In the genomic region with DNA sequence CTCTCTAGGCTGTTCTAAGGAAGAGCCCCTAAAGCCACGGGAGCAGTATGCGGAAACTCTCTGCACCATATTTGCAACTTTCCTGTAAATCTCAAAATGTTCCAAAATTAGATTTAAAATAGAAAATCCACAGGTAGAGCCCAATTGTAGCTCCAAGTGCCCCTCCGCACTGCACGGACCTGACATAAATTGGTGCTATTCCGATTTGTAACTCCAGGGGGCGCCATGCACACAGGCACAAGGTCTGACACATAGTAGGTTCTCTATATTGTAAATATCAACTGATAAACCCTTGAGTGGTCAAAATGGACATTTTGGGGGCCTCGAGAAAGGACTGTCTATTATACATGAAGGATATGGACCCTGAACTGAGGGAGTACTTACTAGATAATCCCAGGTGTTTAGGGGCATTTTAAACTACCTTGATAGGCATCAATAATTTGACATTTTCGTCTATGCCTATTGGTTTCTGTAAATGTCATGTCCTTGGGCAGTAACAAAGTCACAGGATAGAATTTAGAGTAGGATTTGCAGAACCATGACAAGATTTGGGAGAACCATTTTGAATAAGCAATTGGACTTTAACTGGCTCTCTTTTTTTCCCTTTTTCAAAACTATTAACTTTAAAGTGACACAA, we compare ENCODE assay signal across 8 cellular contexts. TPM values are rescaled to one million over a fixed set of nuclear protein-coding genes. Genes with fewer than 3 reads are reported as not detected.
A peak's percentile ranks its signal among the peaks of the same experiment; 100 is the strongest.
DNase-seq lines count a peak whose midpoint lies in the region; ATAC-seq and TF ChIP-seq lines count a peak whose summit lies in the region.

No MANE protein-coding gene starts in this region.

- POLR2A ChIA-PET in HCT116 (lab: Charles Lee) = no interaction called here

- no peak for TF ChIP-seq POLR2A in HCT116 (IDR thresholded peaks at IDR 0.05; ENCODE audit: borderline replicate concordance, extremely low read depth, insufficient read depth, insufficient read length)

- H3K9me3 ChIP-seq in HCT116 (ENCODE audit: control insufficient read depth in 1 of 2, insufficient read depth in 1 of 2, low read depth in 1 of 2, low read length in 2 of 2) = no peaks in the 10 kb centered on the region

- H3K4me2 ChIP-seq in HCT116 (ENCODE audit: low read length) = no peak overlapping the region

- RAD21 ChIA-PET in HCT116 (lab: Charles Lee; ENCODE audit: low non-redundant PET in 1 of 2, low total read pairs in 2 of 2, uncharacterized antibody in 2 of 2, unreplicated experiment in 2 of 2) = interaction anchor here in 1 of 2 experiments (0.7 kb wide), 1 partner anchor 95 kb away, joined by 3 read pairs; no protein-coding TSS in a partner anchor

- no peak overlapping the region for H3K9ac ChIP-seq in HCT116 (ENCODE audit: low read length)

- TF ChIP-seq CTCF in HCT116 (IDR thresholded peaks at IDR 0.05 in 2 of 3, conservative IDR thresholded peaks at IDR 0.05 in 1 of 3; ENCODE audit: borderline replicate concordance in 1 of 3, insufficient read depth in 1 of 3, low read depth in 2 of 3, low read length in 2 of 3) = peak; percentile 70 to 99 (median 90)
- TF ChIP-seq CTCF in WI38 (IDR thresholded peaks at IDR 0.05; ENCODE audit: low read depth, low read length) = peak; percentile 86

- H3K4me1 ChIP-seq in HCT116 (ENCODE audit: control insufficient read depth in 1 of 2, insufficient read depth in 2 of 2, low read length in 2 of 2) = no peaks in the 10 kb centered on the region

- TF ChIP-seq RAD21 in HCT116 (IDR thresholded peaks at IDR 0.05; ENCODE audit: low read depth) = peak; percentile 74

- intact Hi-C loops in HCT116 (cut with micrococcal nuclease) = loop anchor here (2.0 to 10.0 kb wide), 4 partner anchors 96 to 1202 kb away; partner anchors contain the start of gene RAD51D

- H4K20me1 ChIP-seq in HCT116 (ENCODE audit: insufficient read depth) = no peaks in the 10 kb centered on the region

- H3K36me3 ChIP-seq in HCT116 (ENCODE audit: control insufficient read depth in 1 of 2, insufficient read depth in 2 of 2, low read length in 2 of 2) = no peaks in the 10 kb centered on the region

- CTCF ChIA-PET in HCT116 (lab: Charles Lee) = interaction anchor here (0.5 to 2.1 kb wide), 22 partner anchors 9 to 1205 kb away, joined by 3 to 20 read pairs (median 4); partner anchors contain the start of gene LIG3

- no TSS peak for BruUV-seq in HCT116 (replicated peaks; lab: Mats Ljungman, UMichigan)

- peak; percentile 73 for ATAC-seq in HCT116
- no peak for ATAC-seq in stimulated activated naive CD8-positive, alpha-beta T cell treated with anti-CD3 and anti-CD28 coated beads, Interleukin-15, Interleukin-2, amounts not matched to agents 100 U/mL and 50 U/mL, for 24 hours

- no peaks in the 10 kb centered on the region for H3K9me2 ChIP-seq in HCT116 (ENCODE audit: insufficient read depth)

- H3K79me2 ChIP-seq in HCT116 (ENCODE audit: insufficient read depth, low read length) = no peaks in the 10 kb centered on the region

- peak; percentile 46 for DNase-seq in AG20443 (ENCODE audit: low spot score)
- no peak for DNase-seq in HCT116 (ENCODE audit: low read depth, low spot score)
- peak; percentile 40 for DNase-seq in central memory CD4-positive, alpha-beta T cell
- DNase-seq in mucosa of gallbladder (ENCODE audit: low spot score) = peak; percentile 20
- peak; percentile 67 for DNase-seq in stimulated activated naive CD8-positive, alpha-beta T cell treated with anti-CD3 and anti-CD28 coated beads, Interleukin-15, Interleukin-2, amounts not matched to agents 100 U/mL and 50 U/mL, for 24 hours
- no peak for DNase-seq in DMS114 treated with DMSO at 0.1 percent for 48 hours (lab: John Stamatoyannopoulos, UW; ENCODE audit: unreplicated experiment)
- no peak for DNase-seq in NCI-H226

- H3K27ac ChIP-seq in HCT116 (ENCODE audit: low read depth, low read length) = no peak overlapping the region

- no peak overlapping the region for H3K4me3 ChIP-seq in HCT116 (replicated peaks in 1 of 2; ENCODE audit: low read depth in 1 of 2, low read length in 2 of 2)
- H3K4me3 ChIP-seq in WI38 (ENCODE audit: low read depth, low read length) = no peak overlapping the region

- no peak overlapping the region for H2AFZ ChIP-seq in HCT116 (ENCODE audit: low read depth, low read length, poor library complexity, severe bottlenecking)

- H3K27me3 ChIP-seq in HCT116 (ENCODE audit: insufficient read depth, low read length) = peaks cover 35% of the 10 kb centered on the region

TF ChIP-seq in HCT116, 20 proteins besides CTCF, POLR2A, EP300 and RAD21:
- TF ChIP-seq SRF (IDR thresholded peaks at IDR 0.05; ENCODE audit: low read depth) (no peak), FOSL1 (IDR thresholded peaks at IDR 0.05; ENCODE audit: low read depth) (no peak), ZBTB33 (IDR thresholded peaks at IDR 0.05; ENCODE audit: extremely low read depth, insufficient replicate concordance, low read length) (no peak), EZH2 (IDR thresholded peaks at IDR 0.05) (no peak), EZH2phosphoT487 (IDR thresholded peaks at IDR 0.05; ENCODE audit: borderline replicate concordance) (no peak), SIN3A (IDR thresholded peaks at IDR 0.05; ENCODE audit: low read depth) (no peak), ELF1 (IDR thresholded peaks at IDR 0.05; ENCODE audit: borderline replicate concordance, low read depth) (no peak), ATF3 (IDR thresholded peaks at IDR 0.05) (no peak), CBX3 (IDR thresholded peaks at IDR 0.05; ENCODE audit: low read depth) (no peak), ZNF274 (IDR thresholded peaks at IDR 0.05; ENCODE audit: low read depth, low read length) (no peak), JUND (IDR thresholded peaks at IDR 0.05) (no peak), SP1 (IDR thresholded peaks at IDR 0.05; ENCODE audit: low read depth) (no peak), YY1 (IDR thresholded peaks at IDR 0.05; ENCODE audit: extremely low read depth, insufficient replicate concordance, low read depth, low read length) (no peak), ZFX (IDR thresholded peaks at IDR 0.05) (no peak)
- TF ChIP-seq, protein P1, sequence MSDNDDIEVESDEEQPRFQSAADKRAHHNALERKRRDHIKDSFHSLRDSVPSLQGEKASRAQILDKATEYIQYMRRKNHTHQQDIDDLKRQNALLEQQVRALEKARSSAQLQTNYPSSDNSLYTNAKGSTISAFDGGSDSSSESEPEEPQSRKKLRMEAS (IDR thresholded peaks at IDR 0.05) = no peak

RNA-seq across cellular contexts. Expression of gene TMEM132E, which starts 36.6 kb away (rescaled TPM):
- total RNA-seq in HCT116 (2021; ENCODE audit: unreplicated experiment) (not detected), mucosa of gallbladder (0.23 TPM)
- 0.01 TPM in 1 of 2 replicates, not detected in the other for polyA plus RNA-seq in HCT116 (2012)

Comparison
In these comparisons a context has a peak if more than half of its experiments do, and no peak if none do; other contexts are left out.
1. DNase-seq: peak in AG20443 (single experiment), central memory CD4-positive, alpha-beta T cell (single experiment), mucosa of gallbladder (single experiment) and stimulated activated naive CD8-positive, alpha-beta T cell treated with anti-CD3 and anti-CD28 coated beads, Interleukin-15, Interleukin-2, amounts not matched to agents 100 U/mL and 50 U/mL, for 24 hours (single experiment); none in HCT116 (single experiment), DMS114 treated with DMSO at 0.1 percent for 48 hours (single experiment) and NCI-H226 (single experiment).